In genomic region chr11:68269414-68270081, GRCh38 we compare ENCODE assay signal across 9 cellular contexts. TPM values are rescaled to one million over a fixed set of nuclear protein-coding genes. Genes with fewer than 3 reads are reported as not detected.
DNase-seq lines count a peak whose midpoint lies in the region; ATAC-seq and TF ChIP-seq lines count a peak whose summit lies in the region.
"Had no signal": no experiment of that assay in that cellular context is flagged by ENCODE, and none has a peak within 500 bp of the region (broad histone marks: within the 10 kb centered on the region; RNA-seq: fewer than 3 reads in every experiment).

No MANE protein-coding gene starts in this region.

- H3K4ac ChIP-seq in H9 (ENCODE audit: low read depth, low read length): no peak overlapping the region

- peaks cover 4% of the 10 kb centered on the region for H3K79me1 ChIP-seq in H9 (ENCODE audit: insufficient read depth, low read depth, low read length, poor library complexity, severe bottlenecking)

- ATAC-seq in right cardiac atrium: peak; percentile 18 to 50
- no peak for ATAC-seq in HG03521 (IDR thresholded peaks at IDR 0.05; ENCODE audit: unreplicated experiment)
- ATAC-seq in mucosa of descending colon: no peak
- no peak for ATAC-seq in HG03354 (IDR thresholded peaks at IDR 0.05; ENCODE audit: poor library complexity, severe bottlenecking, unreplicated experiment)

- peak; percentile 14 for DNase-seq in H9
- DNase-seq in right cardiac atrium: peak in 1 of 3 donors; percentile 59
- no peak for DNase-seq in smooth muscle cell (lab: John Stamatoyannopoulos, UW; ENCODE audit: unreplicated experiment)
- DNase-seq in globus pallidus (ENCODE audit: low spot score): no peak
- DNase-seq in mucosa of descending colon: no peak
- DNase-seq: Kasumi-1 had no signal

- H3K4me1 ChIP-seq in H9 (ENCODE audit: insufficient read depth, low read length): no peaks in the 10 kb centered on the region; the same call in 1 of the 2 replicates
- peaks cover 12% of the 10 kb centered on the region for H3K4me1 ChIP-seq in right cardiac atrium (ENCODE audit: control insufficient read depth, insufficient read depth, low read length)
- H3K4me1 ChIP-seq in smooth muscle cell (ENCODE audit: low read depth): peaks cover 12% of the 10 kb centered on the region
- H3K4me1 ChIP-seq in mucosa of descending colon (ENCODE audit: low read depth): peaks cover 10% of the 10 kb centered on the region

- H2BK15ac ChIP-seq in H9 (ENCODE audit: low read depth, low read length): no peak overlapping the region

- H3K27ac ChIP-seq in H9 (ENCODE audit: insufficient read length, low read depth, low read length): no peak overlapping the region
- peak overlapping the region; percentile 96 for H3K27ac ChIP-seq in VCaP
- peak overlapping the region; percentile 75 for H3K27ac ChIP-seq in right cardiac atrium (ENCODE audit: low read length)
- H3K27ac ChIP-seq in smooth muscle cell (ENCODE audit: low read depth): peak overlapping the region; percentile 99

- H3K79me2 ChIP-seq in H9 (ENCODE audit: insufficient read depth, low read length) (peaks cover 2% of the 10 kb centered on the region; the same call in 1 of the 2 replicates), smooth muscle cell (ENCODE audit: low read depth) (peaks cover 49% of the 10 kb centered on the region)

- no peak overlapping the region for H2BK20ac ChIP-seq in H9 (ENCODE audit: low read depth, low read length, poor library complexity, severe bottlenecking)

- H3K4me3 ChIP-seq in right cardiac atrium (ENCODE audit: low read length) (no peak overlapping the region), smooth muscle cell (peak overlapping the region; percentile 94), mucosa of descending colon (no peak overlapping the region)

- peak overlapping the region; percentile 3 for H3K9ac ChIP-seq in H9 (ENCODE audit: extremely low read depth, insufficient read length, low read length)
- peak overlapping the region; percentile 99 for H3K9ac ChIP-seq in smooth muscle cell (ENCODE audit: low read depth)

- H4K8ac ChIP-seq in H9 (replicated peaks; ENCODE audit: insufficient read length, low read depth, low read length): no peak overlapping the region

- H3F3A ChIP-seq in smooth muscle cell (ENCODE audit: low read depth): no peaks in the 10 kb centered on the region

- no peak overlapping the region for H3K14ac ChIP-seq in H9 (ENCODE audit: insufficient read depth, low read length)

- peak overlapping the region in 1 of 3 experiments; percentile 19; a peak in 1 of 7 replicates for H3K27ac Mint-ChIP-seq in H9

- H3K23me2 ChIP-seq in H9 (ENCODE audit: insufficient read length, low read depth, low read length, poor library complexity, severe bottlenecking): peaks cover 3% of the 10 kb centered on the region

- WGBS in H9 (ENCODE audit: extremely low coverage, insufficient read length, low lambda C conversion rate): no CpG with 5 or more reads among the region's 10 CpGs
- 33% methylated on average over 10 of the region's 10 CpGs for WGBS in right cardiac atrium
- 51% methylated on average over 10 of the region's 10 CpGs for WGBS in smooth muscle cell (ENCODE audit: low lambda C conversion rate)

- H2BK5ac ChIP-seq in H9 (ENCODE audit: insufficient read length, low read length): no peak overlapping the region

- no peak overlapping the region for H3K4me2 ChIP-seq in H9 (ENCODE audit: insufficient read depth, insufficient read length, low read length)
- peak overlapping the region; percentile 93 for H3K4me2 ChIP-seq in smooth muscle cell

- peak overlapping the region; percentile 63 for H3K23ac ChIP-seq in H9 (ENCODE audit: insufficient read length, low read depth, low read length)

- H3T11ph ChIP-seq in H9 (ENCODE audit: low read length): no peak overlapping the region

- H3K9me3 ChIP-seq in H9 (ENCODE audit: control insufficient read depth, low read depth, low read length) (no peaks in the 10 kb centered on the region), right cardiac atrium (ENCODE audit: control insufficient read depth, low read length) (no peaks in the 10 kb centered on the region), smooth muscle cell (replicated peaks; ENCODE audit: low read depth) (no peaks in the 10 kb centered on the region), mucosa of descending colon (no peaks in the 10 kb centered on the region)

- TF ChIP-seq CTCF in H9 (conservative IDR thresholded peaks at IDR 0.05) (no peak), VCaP (conservative IDR thresholded peaks at IDR 0.05) (no peak), smooth muscle cell (IDR thresholded peaks at IDR 0.05; ENCODE audit: borderline replicate concordance, insufficient read depth, poor library complexity, severe bottlenecking) (no peak), mucosa of descending colon (IDR thresholded peaks at IDR 0.05) (no peak)

- no peaks in the 10 kb centered on the region for H3K27me3 ChIP-seq in H9 (ENCODE audit: insufficient read depth, low read length)
- H3K27me3 ChIP-seq in right cardiac atrium (ENCODE audit: control insufficient read depth, insufficient read depth): no peaks in the 10 kb centered on the region
- no peaks in the 10 kb centered on the region for H3K27me3 ChIP-seq in smooth muscle cell (ENCODE audit: low read depth)

- no peak overlapping the region for H2BK120ac ChIP-seq in H9 (ENCODE audit: low read depth, low read length, poor library complexity, severe bottlenecking)

- H3K9me3 Mint-ChIP-seq in H9: no peaks in the 10 kb centered on the region

- no peak overlapping the region for H4K91ac ChIP-seq in H9 (ENCODE audit: insufficient read length, low read depth, low read length)

- intact Hi-C loops in right cardiac atrium (cut with DNase I): no loop called here
- intact Hi-C loops in mucosa of descending colon (cut with DNase I, micrococcal nuclease): loop anchor here in 1 of 2 donors (10.0 kb wide), 1 partner anchor 115 kb away; no protein-coding TSS in a partner anchor

- H3K4me3 Mint-ChIP-seq in H9: peak overlapping the region in 1 of 2 experiments; percentile 68; a peak in 2 of 5 replicates

- peak overlapping the region; percentile 39 for H3K18ac ChIP-seq in H9 (ENCODE audit: insufficient read length, low read depth, low read length)

- no peak overlapping the region for H2AK5ac ChIP-seq in H9 (ENCODE audit: insufficient read length, low read length)

- H2AFZ ChIP-seq in H9 (ENCODE audit: low read length) (no peak overlapping the region), smooth muscle cell (ENCODE audit: low read depth) (no peak overlapping the region)

- H3K56ac ChIP-seq in H9 (ENCODE audit: insufficient read length, low read depth, low read length): no peak overlapping the region

- H3K27me3 Mint-ChIP-seq in H9 (ENCODE audit: low read depth): no peaks in the 10 kb centered on the region

- H3K36me3 ChIP-seq in smooth muscle cell (ENCODE audit: low read depth): no peaks in the 10 kb centered on the region
- no peaks in the 10 kb centered on the region for H3K36me3 ChIP-seq in mucosa of descending colon (ENCODE audit: low read depth)

- H4K20me1 ChIP-seq in H9 (ENCODE audit: control insufficient read depth, insufficient read depth, insufficient read length): no peaks in the 10 kb centered on the region
- H4K20me1 ChIP-seq in smooth muscle cell (ENCODE audit: low read depth): peaks cover 57% of the 10 kb centered on the region

- peaks cover 14 to 20% of the 10 kb centered on the region in 2 experiments for H3K4me1 Mint-ChIP-seq in H9

- H2BK12ac ChIP-seq in H9 (ENCODE audit: insufficient read length, low read depth, low read length): no peak overlapping the region

- peaks cover 21 to 33% (median 33%) of the 10 kb centered on the region in 3 experiments for H3K36me3 Mint-ChIP-seq in H9 (ENCODE audit: insufficient read depth in 1 of 3, low read depth in 3 of 3)

- no peak overlapping the region for H4K5ac ChIP-seq in H9 (ENCODE audit: insufficient read length, low read depth, low read length)

RNA-seq across cellular contexts. Expression of gene C11orf24, which starts 2.2 kb away (rescaled TPM):
- 46.8 and 50.5 TPM in 2 replicates for total RNA-seq in H9 (2021)
- total RNA-seq in right cardiac atrium: 10 to 100 TPM; 18.9 to 40.1 (median 25.3) TPM
- 28.7 TPM for polyA plus RNA-seq in right cardiac atrium
- 48.6 and 58.1 TPM in 2 replicates for total RNA-seq in smooth muscle cell
- 94.1 and 97.5 TPM in 2 replicates for polyA plus RNA-seq in smooth muscle cell
- 10 to 100 TPM; 51.8 to 83.2 (median 53.2) TPM for total RNA-seq in mucosa of descending colon

RNA-seq across cellular contexts. Expression of gene LRP5, which starts 42.8 kb away (rescaled TPM):
- total RNA-seq in H9 (2021) (38.4 and 41.3 TPM in 2 replicates), right cardiac atrium (10 to 100 TPM; 61.6 to 88.8 (median 75.4) TPM), smooth muscle cell (16.1 and 17.7 TPM in 2 replicates), mucosa of descending colon (100 to 1,000 TPM in 2 of 3 donors, 10 to 100 TPM in 1; 83.7 to 113 (median 103) TPM)
- polyA plus RNA-seq in right cardiac atrium (57.1 TPM), smooth muscle cell (26.5 and 26.6 TPM in 2 replicates)

RNA-seq across cellular contexts. Expression of gene KMT5B, which starts 56.5 kb away (rescaled TPM):
- total RNA-seq in H9 (2021) (61.2 and 61.6 TPM in 2 replicates), right cardiac atrium (10 to 100 TPM; 28.2 to 31.4 (median 30.6) TPM), smooth muscle cell (26.5 and 35.0 TPM in 2 replicates), mucosa of descending colon (10 to 100 TPM; 56.4 to 71.3 (median 65.1) TPM)
- polyA plus RNA-seq in right cardiac atrium (14.2 TPM), smooth muscle cell (32.1 and 32.9 TPM in 2 replicates)

Comparison
In these comparisons a context has a peak if more than half of its experiments do, and no peak if none do; other contexts are left out.
1. ATAC-seq: peak in right cardiac atrium (2 of 2); none in HG03521 (single experiment), mucosa of descending colon (single experiment) and HG03354 (single experiment).